Comparison of ENCODE assay signal across 21 cellular contexts in genomic region chr13:23995283-23996073, GRCh38.
DNase-seq lines count a peak whose midpoint lies in the region; ATAC-seq lines count a peak whose summit lies in the region.
"Had no signal": no experiment of that assay in that cellular context is flagged by ENCODE, and none has a peak within 500 bp of the region (broad histone marks: within the 10 kb centered on the region; RNA-seq: fewer than 3 reads in every experiment).

No MANE protein-coding gene starts in this region.

- H3K27ac Mint-ChIP-seq in natural killer cell treated with Interleukin-12 subunit alpha and Interleukin-12 subunit beta and Interleukin-15 and Interleukin-18, amount 100 ng/mL, for 72 hours = peak overlapping the region; percentile 20 to 56
- H3K27ac Mint-ChIP-seq: CD8-positive, alpha-beta T cell had no signal

- H3K4me1 Mint-ChIP-seq in natural killer cell treated with Interleukin-12 subunit alpha and Interleukin-12 subunit beta and Interleukin-15 and Interleukin-18, amount 100 ng/mL, for 72 hours (ENCODE audit: low read depth in 2 of 2) = peaks cover 10 to 15% of the 10 kb centered on the region in 2 donors

- peak; percentile 1 for DNase-seq in SIG-M5 treated with dmso at 0.1 percent for 504 hours (lab: John Stamatoyannopoulos, UW; ENCODE audit: unreplicated experiment)
- DNase-seq in SIG-M5 (lab: John Stamatoyannopoulos, UW) = no peak
- DNase-seq in OCI-M1 (lab: John Stamatoyannopoulos, UW) = peak; percentile 52
- DNase-seq in dermis blood vessel endothelial cell = peak; percentile 36
- no peak for DNase-seq in natural killer cell treated with Interleukin-12 subunit alpha and Interleukin-12 subunit beta and Interleukin-15 and Interleukin-18, amount 100 ng/mL, for 72 hours (ENCODE audit: low spot score)
- no peak for DNase-seq in SKM-1 (lab: John Stamatoyannopoulos, UW; ENCODE audit: unreplicated experiment)
- no peak for DNase-seq in activated CD4-positive, alpha-beta T cell treated with anti-CD3 and anti-CD28 coated beads, Interleukin-2, amount 50 U/mL, for 48 hours
- no peak for DNase-seq in cortex of kidney (lab: John Stamatoyannopoulos, UW)
- DNase-seq: 8988T; activated CD4-positive, alpha-beta T cell treated with anti-CD3 and anti-CD28 coated beads for 4 hours; activated effector memory CD4-positive, alpha-beta T cell treated with Interleukin-2 at 50 U/mL for 16 hours; CD8-positive, alpha-beta T cell; cerebellar nuclear complex; effector memory CD4-positive, alpha-beta T cell; foreskin melanocyte; GM23248; hypothalamus; mucosa of descending colon; NCI-H1436; posterior cingulate gyrus had no signal

- no peaks in the 10 kb centered on the region for H3K9me3 Mint-ChIP-seq in natural killer cell treated with Interleukin-12 subunit alpha and Interleukin-12 subunit beta and Interleukin-15 and Interleukin-18, amount 100 ng/mL, for 72 hours
- H3K9me3 Mint-ChIP-seq: CD8-positive, alpha-beta T cell had no signal

- H3K36me3 Mint-ChIP-seq in natural killer cell treated with Interleukin-12 subunit alpha and Interleukin-12 subunit beta and Interleukin-15 and Interleukin-18, amount 100 ng/mL, for 72 hours = no peaks in the 10 kb centered on the region
- H3K36me3 Mint-ChIP-seq: CD8-positive, alpha-beta T cell had no signal

- H3K27me3 Mint-ChIP-seq in natural killer cell treated with Interleukin-12 subunit alpha and Interleukin-12 subunit beta and Interleukin-15 and Interleukin-18, amount 100 ng/mL, for 72 hours = peaks cover 6 to 10% of the 10 kb centered on the region in 2 donors

- ATAC-seq in natural killer cell treated with Interleukin-12 subunit alpha and Interleukin-12 subunit beta and Interleukin-15 and Interleukin-18, amount 100 ng/mL, for 72 hours = no peak
- ATAC-seq: CD8-positive, alpha-beta T cell; mucosa of descending colon had no signal

- no peak overlapping the region for H3K4me3 Mint-ChIP-seq in natural killer cell treated with Interleukin-12 subunit alpha and Interleukin-12 subunit beta and Interleukin-15 and Interleukin-18, amount 100 ng/mL, for 72 hours
- H3K4me3 Mint-ChIP-seq: CD8-positive, alpha-beta T cell; neural crest cell had no signal

Comparison
In these comparisons a context has a peak if more than half of its experiments do, and no peak if none do; other contexts are left out.
1. DNase-seq: peak in SIG-M5 treated with dmso at 0.1 percent for 504 hours (single experiment), OCI-M1 (single experiment) and dermis blood vessel endothelial cell (single experiment); none in SIG-M5 (single experiment), natural killer cell treated with Interleukin-12 subunit alpha and Interleukin-12 subunit beta and Interleukin-15 and Interleukin-18, amount 100 ng/mL, for 72 hours (single experiment), SKM-1 (single experiment), activated CD4-positive, alpha-beta T cell treated with anti-CD3 and anti-CD28 coated beads, Interleukin-2, amount 50 U/mL, for 48 hours (0 of 2) and cortex of kidney (single experiment).